ENCODE assay signal across 1 cellular context in the genomic region with DNA sequence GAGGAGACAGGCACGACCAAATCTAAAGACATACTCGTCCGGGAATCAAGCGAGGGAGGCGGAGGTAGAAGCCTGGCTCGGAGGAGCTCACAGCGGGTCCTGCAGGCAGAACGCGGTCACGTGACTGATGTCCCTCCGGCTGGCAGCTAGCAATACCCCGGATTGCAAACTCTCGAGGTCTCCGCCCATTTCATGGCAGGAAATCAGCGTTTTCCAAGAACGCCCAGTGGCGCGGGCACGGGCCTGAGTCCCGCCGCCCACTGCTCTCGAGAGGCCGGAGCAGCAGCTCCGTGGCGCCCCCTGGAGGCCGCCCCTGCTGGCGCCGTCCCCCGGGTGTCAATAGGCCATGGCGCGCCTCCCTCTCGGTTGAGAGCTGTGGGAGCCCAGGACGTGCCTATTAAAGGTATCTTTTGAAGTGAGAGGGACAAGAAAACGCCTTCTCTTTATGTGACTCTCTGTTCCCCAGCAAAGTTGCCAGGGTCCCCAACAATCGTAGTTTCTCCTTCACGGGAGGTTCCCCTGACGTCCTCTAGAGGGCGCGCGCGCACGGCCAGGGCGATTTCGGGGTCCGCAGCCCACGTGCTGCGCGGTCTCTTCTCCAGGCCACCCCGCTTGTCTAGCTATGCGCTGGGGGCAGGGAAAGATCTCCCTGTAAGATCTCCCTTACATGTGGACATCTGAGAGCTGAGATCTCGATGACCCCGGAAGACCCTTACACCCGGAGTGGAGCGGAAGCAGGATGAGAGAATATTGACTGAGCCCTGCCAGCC.
TF ChIP-seq lines count a peak whose summit lies in the region.

No MANE protein-coding gene starts in this region.

TF ChIP-seq in K562, 482 proteins besides CTCF, POLR2A, EP300 and RAD21 (continued from another document and continues in another):
- TF ChIP-seq ZNF436 (CRISPR knock-in tag; IDR thresholded peaks at IDR 0.05) (no peak), BRD9 (IDR thresholded peaks at IDR 0.05; ENCODE audit: low read depth, partially characterized antibody) (peak; percentile 78), TFE3 (CRISPR knock-in tag; IDR thresholded peaks at IDR 0.05) (peak; percentile 98), BACH1 (tag; IDR thresholded peaks at IDR 0.05) (no peak), WHSC1 (IDR thresholded peaks at IDR 0.05; ENCODE audit: low read length) (no peak), HNRNPL (IDR thresholded peaks at IDR 0.05; ENCODE audit: low read depth, low read length) (no peak), SRSF1 (IDR thresholded peaks at IDR 0.05; ENCODE audit: low read depth, low read length) (no peak), RCOR1 (IDR thresholded peaks at IDR 0.05; ENCODE audit: borderline replicate concordance in 1 of 2, low read depth in 2 of 2, low read length in 2 of 2) (0 out of 4 replicates have a peak, but pooled peaks of 1 of the 2 experiments have one; percentile 34), NONO (IDR thresholded peaks at IDR 0.05; ENCODE audit: low read depth in 2 of 2, low read length in 1 of 2) (0 out of 4 replicates have a peak, but pooled peaks of 1 of the 2 experiments have one; percentile 22), VEZF1 (CRISPR knock-in tag; IDR thresholded peaks at IDR 0.05) (peak; percentile 51), RNF2 (IDR thresholded peaks at IDR 0.05) (no peak), PCBP2 (IDR thresholded peaks at IDR 0.05; ENCODE audit: low read depth, low read length, poor library complexity, severe bottlenecking) (no peak), SREBF2 (CRISPR knock-in tag; IDR thresholded peaks at IDR 0.05) (no peak), RAD51 (IDR thresholded peaks at IDR 0.05; ENCODE audit: borderline replicate concordance, low read depth) (peak; percentile 97), ZNF589 (CRISPR knock-in tag; IDR thresholded peaks at IDR 0.05; ENCODE audit: low read depth) (peak; percentile 31; the same call in 1 of the 2 replicates), CBX5 (IDR thresholded peaks at IDR 0.05; ENCODE audit: borderline replicate concordance, low read depth) (no peak), MITF (IDR thresholded peaks at IDR 0.05) (0 out of 2 replicates have a peak, but pooled peaks have one; percentile 39), CREB3 (tag; conservative IDR thresholded peaks at IDR 0.05; ENCODE audit: low read depth) (0 out of 2 replicates have a peak, but pooled peaks have one; percentile 34), ZFX (CRISPR knock-in tag; IDR thresholded peaks at IDR 0.05) (peak; percentile 78), SMAD4 (CRISPR knock-in tag; conservative IDR thresholded peaks at IDR 0.05) (peak; percentile 44; the same call in 1 of the 2 replicates), ZNF124 (CRISPR knock-in tag; IDR thresholded peaks at IDR 0.05) (no peak), TAF1 (IDR thresholded peaks at IDR 0.05; ENCODE audit: control insufficient read depth, extremely low read depth, insufficient read depth, low read length, severe bottlenecking) (peak; percentile 15), FOXP4 (CRISPR knock-in tag; IDR thresholded peaks at IDR 0.05; ENCODE audit: borderline replicate concordance) (no peak), TFAP4 (CRISPR knock-in tag; IDR thresholded peaks at IDR 0.05; ENCODE audit: borderline replicate concordance) (peak; percentile 55; the same call in 1 of the 2 replicates), LEF1 (IDR thresholded peaks at IDR 0.05) (no peak)
- TF ChIP-seq, protein P1, sequence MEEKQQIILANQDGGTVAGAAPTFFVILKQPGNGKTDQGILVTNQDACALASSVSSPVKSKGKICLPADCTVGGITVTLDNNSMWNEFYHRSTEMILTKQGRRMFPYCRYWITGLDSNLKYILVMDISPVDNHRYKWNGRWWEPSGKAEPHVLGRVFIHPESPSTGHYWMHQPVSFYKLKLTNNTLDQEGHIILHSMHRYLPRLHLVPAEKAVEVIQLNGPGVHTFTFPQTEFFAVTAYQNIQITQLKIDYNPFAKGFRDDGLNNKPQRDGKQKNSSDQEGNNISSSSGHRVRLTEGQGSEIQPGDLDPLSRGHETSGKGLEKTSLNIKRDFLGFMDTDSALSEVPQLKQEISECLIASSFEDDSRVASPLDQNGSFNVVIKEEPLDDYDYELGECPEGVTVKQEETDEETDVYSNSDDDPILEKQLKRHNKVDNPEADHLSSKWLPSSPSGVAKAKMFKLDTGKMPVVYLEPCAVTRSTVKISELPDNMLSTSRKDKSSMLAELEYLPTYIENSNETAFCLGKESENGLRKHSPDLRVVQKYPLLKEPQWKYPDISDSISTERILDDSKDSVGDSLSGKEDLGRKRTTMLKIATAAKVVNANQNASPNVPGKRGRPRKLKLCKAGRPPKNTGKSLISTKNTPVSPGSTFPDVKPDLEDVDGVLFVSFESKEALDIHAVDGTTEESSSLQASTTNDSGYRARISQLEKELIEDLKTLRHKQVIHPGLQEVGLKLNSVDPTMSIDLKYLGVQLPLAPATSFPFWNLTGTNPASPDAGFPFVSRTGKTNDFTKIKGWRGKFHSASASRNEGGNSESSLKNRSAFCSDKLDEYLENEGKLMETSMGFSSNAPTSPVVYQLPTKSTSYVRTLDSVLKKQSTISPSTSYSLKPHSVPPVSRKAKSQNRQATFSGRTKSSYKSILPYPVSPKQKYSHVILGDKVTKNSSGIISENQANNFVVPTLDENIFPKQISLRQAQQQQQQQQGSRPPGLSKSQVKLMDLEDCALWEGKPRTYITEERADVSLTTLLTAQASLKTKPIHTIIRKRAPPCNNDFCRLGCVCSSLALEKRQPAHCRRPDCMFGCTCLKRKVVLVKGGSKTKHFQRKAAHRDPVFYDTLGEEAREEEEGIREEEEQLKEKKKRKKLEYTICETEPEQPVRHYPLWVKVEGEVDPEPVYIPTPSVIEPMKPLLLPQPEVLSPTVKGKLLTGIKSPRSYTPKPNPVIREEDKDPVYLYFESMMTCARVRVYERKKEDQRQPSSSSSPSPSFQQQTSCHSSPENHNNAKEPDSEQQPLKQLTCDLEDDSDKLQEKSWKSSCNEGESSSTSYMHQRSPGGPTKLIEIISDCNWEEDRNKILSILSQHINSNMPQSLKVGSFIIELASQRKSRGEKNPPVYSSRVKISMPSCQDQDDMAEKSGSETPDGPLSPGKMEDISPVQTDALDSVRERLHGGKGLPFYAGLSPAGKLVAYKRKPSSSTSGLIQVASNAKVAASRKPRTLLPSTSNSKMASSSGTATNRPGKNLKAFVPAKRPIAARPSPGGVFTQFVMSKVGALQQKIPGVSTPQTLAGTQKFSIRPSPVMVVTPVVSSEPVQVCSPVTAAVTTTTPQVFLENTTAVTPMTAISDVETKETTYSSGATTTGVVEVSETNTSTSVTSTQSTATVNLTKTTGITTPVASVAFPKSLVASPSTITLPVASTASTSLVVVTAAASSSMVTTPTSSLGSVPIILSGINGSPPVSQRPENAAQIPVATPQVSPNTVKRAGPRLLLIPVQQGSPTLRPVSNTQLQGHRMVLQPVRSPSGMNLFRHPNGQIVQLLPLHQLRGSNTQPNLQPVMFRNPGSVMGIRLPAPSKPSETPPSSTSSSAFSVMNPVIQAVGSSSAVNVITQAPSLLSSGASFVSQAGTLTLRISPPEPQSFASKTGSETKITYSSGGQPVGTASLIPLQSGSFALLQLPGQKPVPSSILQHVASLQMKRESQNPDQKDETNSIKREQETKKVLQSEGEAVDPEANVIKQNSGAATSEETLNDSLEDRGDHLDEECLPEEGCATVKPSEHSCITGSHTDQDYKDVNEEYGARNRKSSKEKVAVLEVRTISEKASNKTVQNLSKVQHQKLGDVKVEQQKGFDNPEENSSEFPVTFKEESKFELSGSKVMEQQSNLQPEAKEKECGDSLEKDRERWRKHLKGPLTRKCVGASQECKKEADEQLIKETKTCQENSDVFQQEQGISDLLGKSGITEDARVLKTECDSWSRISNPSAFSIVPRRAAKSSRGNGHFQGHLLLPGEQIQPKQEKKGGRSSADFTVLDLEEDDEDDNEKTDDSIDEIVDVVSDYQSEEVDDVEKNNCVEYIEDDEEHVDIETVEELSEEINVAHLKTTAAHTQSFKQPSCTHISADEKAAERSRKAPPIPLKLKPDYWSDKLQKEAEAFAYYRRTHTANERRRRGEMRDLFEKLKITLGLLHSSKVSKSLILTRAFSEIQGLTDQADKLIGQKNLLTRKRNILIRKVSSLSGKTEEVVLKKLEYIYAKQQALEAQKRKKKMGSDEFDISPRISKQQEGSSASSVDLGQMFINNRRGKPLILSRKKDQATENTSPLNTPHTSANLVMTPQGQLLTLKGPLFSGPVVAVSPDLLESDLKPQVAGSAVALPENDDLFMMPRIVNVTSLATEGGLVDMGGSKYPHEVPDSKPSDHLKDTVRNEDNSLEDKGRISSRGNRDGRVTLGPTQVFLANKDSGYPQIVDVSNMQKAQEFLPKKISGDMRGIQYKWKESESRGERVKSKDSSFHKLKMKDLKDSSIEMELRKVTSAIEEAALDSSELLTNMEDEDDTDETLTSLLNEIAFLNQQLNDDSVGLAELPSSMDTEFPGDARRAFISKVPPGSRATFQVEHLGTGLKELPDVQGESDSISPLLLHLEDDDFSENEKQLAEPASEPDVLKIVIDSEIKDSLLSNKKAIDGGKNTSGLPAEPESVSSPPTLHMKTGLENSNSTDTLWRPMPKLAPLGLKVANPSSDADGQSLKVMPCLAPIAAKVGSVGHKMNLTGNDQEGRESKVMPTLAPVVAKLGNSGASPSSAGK (IDR thresholded peaks at IDR 0.05), result peak; percentile 90
- TF ChIP-seq, protein P2, sequence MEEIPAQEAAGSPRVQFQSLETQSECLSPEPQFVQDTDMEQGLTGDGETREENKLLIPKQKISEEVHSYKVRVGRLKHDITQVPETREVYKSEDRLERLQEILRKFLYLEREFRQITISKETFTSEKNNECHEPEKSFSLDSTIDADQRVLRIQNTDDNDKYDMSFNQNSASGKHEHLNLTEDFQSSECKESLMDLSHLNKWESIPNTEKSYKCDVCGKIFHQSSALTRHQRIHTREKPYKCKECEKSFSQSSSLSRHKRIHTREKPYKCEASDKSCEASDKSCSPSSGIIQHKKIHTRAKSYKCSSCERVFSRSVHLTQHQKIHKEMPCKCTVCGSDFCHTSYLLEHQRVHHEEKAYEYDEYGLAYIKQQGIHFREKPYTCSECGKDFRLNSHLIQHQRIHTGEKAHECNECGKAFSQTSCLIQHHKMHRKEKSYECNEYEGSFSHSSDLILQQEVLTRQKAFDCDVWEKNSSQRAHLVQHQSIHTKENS (CRISPR knock-in tag; IDR thresholded peaks at IDR 0.05), result no peak
